ENCODE assay signal across 17 cellular contexts in genomic region chr11:62682518-62682917, GRCh38. TPM values are rescaled to one million over a fixed set of nuclear protein-coding genes. Genes with fewer than 3 reads are reported as not detected.
DNase-seq lines count a peak whose midpoint lies in the region; TF ChIP-seq lines count a peak whose summit lies in the region.
"Had no signal": no experiment of that assay in that cellular context is flagged by ENCODE, and none has a peak within 500 bp of the region (broad histone marks: within the 10 kb centered on the region; RNA-seq: fewer than 3 reads in every experiment).

No MANE protein-coding gene starts in this region.

- H3F3A ChIP-seq in MM.1S (ENCODE audit: insufficient read depth, low read length): 0 out of 2 replicates have a peak, but pooled peaks cover 3% of the 10 kb centered on the region

- in situ Hi-C loops in T47D (cut with HindIII; ENCODE audit: low pct_unique_long_range_greater_than_20kb, low sequenced_read_pairs): no loop called here
- in situ Hi-C loops in mammary epithelial cell (cut with MboI; ENCODE audit: low sequenced_read_pairs in 2 of 2): no loop called here

- H3K79me2 ChIP-seq in mammary epithelial cell (ENCODE audit: insufficient read depth, low read length) (peaks cover 15% of the 10 kb centered on the region), MM.1S (ENCODE audit: low read length) (peaks cover 17% of the 10 kb centered on the region)

- no peak overlapping the region for H3K23ac ChIP-seq in mesenchymal stem cell (ENCODE audit: low read length in 2 of 2)

- DNase-seq in T47D (ENCODE audit: low read depth in 1 of 2, low spot score in 1 of 2): peak; percentile 49 to 69
- no peak for DNase-seq in mammary epithelial cell
- peak; percentile 47 for DNase-seq in NCI-H69 (lab: John Stamatoyannopoulos, UW)
- no peak for DNase-seq in mesenchymal stem cell
- no peak for DNase-seq in MM.1S
- no peak for DNase-seq in NCI-H1694 (lab: John Stamatoyannopoulos, UW)
- no peak for DNase-seq in 8988T
- DNase-seq: AML-193; Caco-2; CD4-positive, alpha-beta T cell; HCEC 1CT; HFFc6 had no signal

- H4K8ac ChIP-seq in mesenchymal stem cell (ENCODE audit: low read length): no peak overlapping the region

- intact Hi-C loops in mammary epithelial cell (cut with micrococcal nuclease): loop anchor here (5.0 kb wide), 1 partner anchor 105 kb away; the partner anchor contains the start of gene TMEM179B

- TF ChIP-seq CTCF in mammary epithelial cell (conservative IDR thresholded peaks at IDR 0.05 in 1 of 2, IDR thresholded peaks at IDR 0.05 in 1 of 2; ENCODE audit: extremely low read depth in 1 of 2, insufficient read depth in 1 of 2, low read depth in 1 of 2, low read length in 2 of 2) (no peak), MM.1S (IDR thresholded peaks at IDR 0.05; ENCODE audit: low read length) (no peak)

- H3K14ac ChIP-seq in mesenchymal stem cell (ENCODE audit: low read length in 2 of 2): no peak overlapping the region

- H3K9ac ChIP-seq in mammary epithelial cell (ENCODE audit: insufficient read depth, low read length) (no peak overlapping the region), mesenchymal stem cell (ENCODE audit: low read length) (no peak overlapping the region), MM.1S (ENCODE audit: low read length) (no peak overlapping the region)

- no peak overlapping the region for H2AFZ ChIP-seq in mammary epithelial cell (ENCODE audit: low read depth, low read length)
- H2AFZ ChIP-seq in mesenchymal stem cell (ENCODE audit: low read depth, low read length): no peak overlapping the region
- no peak overlapping the region for H2AFZ ChIP-seq in MM.1S (ENCODE audit: low read length)
- H2AFZ ChIP-seq: GM23338 had no signal

- H3K4me2 ChIP-seq in mammary epithelial cell (ENCODE audit: insufficient read depth, low read depth, low read length): no peak overlapping the region
- no peak overlapping the region for H3K4me2 ChIP-seq in mesenchymal stem cell (ENCODE audit: low read length, poor library complexity, severe bottlenecking)
- H3K4me2 ChIP-seq in MM.1S (ENCODE audit: low read depth, low read length): no peak overlapping the region
- H3K4me2 ChIP-seq: A549, GM23338 had no signal

- peaks cover 3% of the 10 kb centered on the region for H3K79me1 ChIP-seq in mesenchymal stem cell (replicated peaks; ENCODE audit: low read length, poor library complexity, severe bottlenecking)

- dilution Hi-C loops in mammary epithelial cell (cut with HindIII; ENCODE audit: low sequenced_read_pairs): no loop called here

- H3K9me2 ChIP-seq in MM.1S (replicated peaks; ENCODE audit: insufficient read depth, low read length): no peaks in the 10 kb centered on the region

- no peak overlapping the region for H2BK15ac ChIP-seq in mesenchymal stem cell (ENCODE audit: low read depth, poor library complexity, severe bottlenecking)

- no peak overlapping the region for H2BK5ac ChIP-seq in mesenchymal stem cell (ENCODE audit: low read depth, low read length, poor library complexity, severe bottlenecking)

- no peak overlapping the region for H3K4ac ChIP-seq in mesenchymal stem cell (ENCODE audit: low read depth in 1 of 2, low read length in 2 of 2)

- H3K27me3 ChIP-seq in mammary epithelial cell (ENCODE audit: insufficient read depth, low read length) (no peaks in the 10 kb centered on the region), mesenchymal stem cell (ENCODE audit: control insufficient read depth in 1 of 2, insufficient read depth in 1 of 2, low read length in 2 of 2) (no peaks in the 10 kb centered on the region), MM.1S (replicated peaks; ENCODE audit: insufficient read depth, low read length) (no peaks in the 10 kb centered on the region)

- H3K36me3 ChIP-seq in mammary epithelial cell (ENCODE audit: insufficient read depth, low read length) (peaks cover 1% of the 10 kb centered on the region), mesenchymal stem cell (ENCODE audit: control insufficient read depth in 1 of 2, insufficient read depth in 2 of 2, low read depth in 1 of 2, low read length in 2 of 2) (peaks cover 6 to 15% of the 10 kb centered on the region in 2 experiments), MM.1S (replicated peaks; ENCODE audit: insufficient read depth, low read length) (no peaks in the 10 kb centered on the region)

- H2BK120ac ChIP-seq in mesenchymal stem cell (ENCODE audit: low read depth, low read length): no peak overlapping the region

- 84% methylated on average over 7 of the region's 7 CpGs for WGBS in mammary epithelial cell (ENCODE audit: low coverage, missing lambda C conversion rate)
- 97% methylated on average over 7 of the region's 7 CpGs for WGBS in mesenchymal stem cell

- no peaks in the 10 kb centered on the region for H3K9me3 ChIP-seq in mammary epithelial cell (replicated peaks; ENCODE audit: insufficient read depth, low read length)
- H3K9me3 ChIP-seq in mesenchymal stem cell (ENCODE audit: control insufficient read depth, low read length): no peaks in the 10 kb centered on the region
- H3K9me3 ChIP-seq in MM.1S (replicated peaks; ENCODE audit: insufficient read depth, low read length): no peaks in the 10 kb centered on the region
- H3K9me3 ChIP-seq: A549, Caco-2 had no signal

- H4K91ac ChIP-seq in mesenchymal stem cell (ENCODE audit: low read length): no peak overlapping the region

- no peak overlapping the region for H3K18ac ChIP-seq in mesenchymal stem cell (ENCODE audit: low read depth in 1 of 2, low read length in 2 of 2)

- CTCF ChIA-PET in mammary epithelial cell (lab: Charles Lee; ENCODE audit: low non-redundant PET): no interaction called here

- BruUV-seq in mammary epithelial cell (replicated peaks; lab: Mats Ljungman, UMichigan): no TSS peak

- no peaks in the 10 kb centered on the region for H4K20me1 ChIP-seq in mammary epithelial cell (ENCODE audit: insufficient read depth, low read length)
- H4K20me1 ChIP-seq in MM.1S (ENCODE audit: insufficient read depth, low read length): no peaks in the 10 kb centered on the region

- H3K27ac ChIP-seq in mammary epithelial cell (ENCODE audit: insufficient read depth, low read depth, low read length): no peak overlapping the region
- no peak overlapping the region for H3K27ac ChIP-seq in mesenchymal stem cell (ENCODE audit: low read length, poor library complexity, severe bottlenecking)
- no peak overlapping the region for H3K27ac ChIP-seq in MM.1S (ENCODE audit: low read length)
- H3K27ac ChIP-seq: A549, C4-2B, HL-60 had no signal

- H2BK12ac ChIP-seq in mesenchymal stem cell (ENCODE audit: low read length in 2 of 2): no peak overlapping the region

- H3K4me3 ChIP-seq in mammary epithelial cell (replicated peaks in 1 of 3; ENCODE audit: insufficient read depth in 1 of 3, low read depth in 2 of 3, low read length in 3 of 3) (no peak overlapping the region), mesenchymal stem cell (ENCODE audit: insufficient read depth in 1 of 2, low read depth in 1 of 2, low read length in 2 of 2) (no peak overlapping the region), MM.1S (ENCODE audit: low read length) (no peak overlapping the region)
- H3K4me3 ChIP-seq: A549, GM23338 had no signal

- H3K4me1 ChIP-seq in mammary epithelial cell (ENCODE audit: insufficient read depth, low read length): peaks cover 14% of the 10 kb centered on the region
- peaks cover 5% of the 10 kb centered on the region for H3K4me1 ChIP-seq in mesenchymal stem cell (ENCODE audit: control insufficient read depth, insufficient read depth, low read depth, low read length)
- H3K4me1 ChIP-seq in MM.1S (ENCODE audit: low read length): peaks cover 7% of the 10 kb centered on the region; the same call in 1 of the 2 replicates
- H3K4me1 ChIP-seq: Caco-2 had no signal

- H2AK5ac ChIP-seq in mesenchymal stem cell (ENCODE audit: low read length, severe bottlenecking): peak overlapping the region; percentile 81

RNA-seq across cellular contexts. Expression of gene UBXN1, which starts 3.6 kb away (rescaled TPM):
- 10 to 100 TPM; 63.7 to 93.1 TPM for total RNA-seq in mammary epithelial cell
- polyA plus RNA-seq in mammary epithelial cell: 61.8 TPM
- 18.6 TPM for polyA minus RNA-seq in mammary epithelial cell
- 117 TPM for polyA plus RNA-seq in mesenchymal stem cell (2013, experiment 1 of 2)
- 110 TPM for polyA plus RNA-seq in mesenchymal stem cell (2013, experiment 2 of 2)

RNA-seq across cellular contexts. Expression of gene LRRN4CL, which starts 6.8 kb away (rescaled TPM):
- total RNA-seq in mammary epithelial cell: under 1 TPM; 0.24 to 0.33 TPM
- polyA plus RNA-seq in mammary epithelial cell: 0.01 TPM
- not detected for polyA minus RNA-seq in mammary epithelial cell
- polyA plus RNA-seq in mesenchymal stem cell (2013, experiment 1 of 2): 3.7 TPM
- 4.0 TPM for polyA plus RNA-seq in mesenchymal stem cell (2013, experiment 2 of 2)
- total RNA-seq: CD4-positive, alpha-beta T cell had no signal
- polyA plus RNA-seq: IgD-negative memory B cell had no signal

RNA-seq across cellular contexts. Expression of gene LBHD1, which starts 10.5 kb away (rescaled TPM):
- total RNA-seq in mammary epithelial cell: 1 to 10 TPM; 5.3 to 8.7 TPM
- polyA plus RNA-seq in mammary epithelial cell: 9.2 TPM
- 21.4 TPM for polyA minus RNA-seq in mammary epithelial cell
- polyA plus RNA-seq in mesenchymal stem cell (2013, experiment 1 of 2): 5.4 TPM
- 4.7 TPM for polyA plus RNA-seq in mesenchymal stem cell (2013, experiment 2 of 2)

RNA-seq across cellular contexts. Expression of gene UQCC3, which starts 11.0 kb away (rescaled TPM):
- 10 to 100 TPM in 1 of 2 donors, 1 to 10 TPM in 1; 4.0 to 11.5 TPM for total RNA-seq in mammary epithelial cell
- 11.8 TPM for polyA plus RNA-seq in mammary epithelial cell
- polyA minus RNA-seq in mammary epithelial cell: 2.1 TPM
- 6.9 TPM for polyA plus RNA-seq in mesenchymal stem cell (2013, experiment 1 of 2)
- polyA plus RNA-seq in mesenchymal stem cell (2013, experiment 2 of 2): 7.1 TPM

RNA-seq across cellular contexts. Expression of gene CSKMT, which starts 17.4 kb away (rescaled TPM):
- total RNA-seq in mammary epithelial cell: 10 to 100 TPM in 1 of 2 donors, 1 to 10 TPM in 1; 2.2 to 18.2 TPM
- polyA plus RNA-seq in mammary epithelial cell: 2.9 TPM
- 15.0 TPM for polyA minus RNA-seq in mammary epithelial cell
- polyA plus RNA-seq in mesenchymal stem cell (2013, experiment 1 of 2): 7.8 TPM
- 6.6 TPM for polyA plus RNA-seq in mesenchymal stem cell (2013, experiment 2 of 2)

Comparison
In these comparisons a context has a peak if more than half of its experiments do, and no peak if none do; other contexts are left out.
1. DNase-seq: peak in T47D (2 of 2) and NCI-H69 (single experiment); none in mammary epithelial cell (single experiment), mesenchymal stem cell (single experiment), MM.1S (single experiment), NCI-H1694 (single experiment) and 8988T (single experiment).